ENCODE assay signal across 1 cellular context in genomic region chr6:33824461-33825154, GRCh38.
TF ChIP-seq lines count a peak whose summit lies in the region.

No MANE protein-coding gene starts in this region.

TF ChIP-seq in IMR-90, 13 proteins besides CTCF, POLR2A, EP300 and RAD21:
- TF ChIP-seq, protein P1, sequence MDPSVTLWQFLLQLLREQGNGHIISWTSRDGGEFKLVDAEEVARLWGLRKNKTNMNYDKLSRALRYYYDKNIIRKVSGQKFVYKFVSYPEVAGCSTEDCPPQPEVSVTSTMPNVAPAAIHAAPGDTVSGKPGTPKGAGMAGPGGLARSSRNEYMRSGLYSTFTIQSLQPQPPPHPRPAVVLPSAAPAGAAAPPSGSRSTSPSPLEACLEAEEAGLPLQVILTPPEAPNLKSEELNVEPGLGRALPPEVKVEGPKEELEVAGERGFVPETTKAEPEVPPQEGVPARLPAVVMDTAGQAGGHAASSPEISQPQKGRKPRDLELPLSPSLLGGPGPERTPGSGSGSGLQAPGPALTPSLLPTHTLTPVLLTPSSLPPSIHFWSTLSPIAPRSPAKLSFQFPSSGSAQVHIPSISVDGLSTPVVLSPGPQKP (IDR thresholded peaks at IDR 0.05; ENCODE audit: borderline replicate concordance, low read depth, low read length): no peak
- TF ChIP-seq RFX5 (IDR thresholded peaks at IDR 0.05; ENCODE audit: low read depth, low read length) (no peak), FOS (IDR thresholded peaks at IDR 0.05; ENCODE audit: low read depth, low read length) (no peak), NFE2L2 (IDR thresholded peaks at IDR 0.05; ENCODE audit: low read depth, low read length) (no peak), MAFK (IDR thresholded peaks at IDR 0.05; ENCODE audit: low read depth, low read length) (no peak), BHLHE40 (IDR thresholded peaks at IDR 0.05; ENCODE audit: low read depth, low read length) (no peak), RCOR1 (IDR thresholded peaks at IDR 0.05; ENCODE audit: insufficient replicate concordance, low read length) (no peak), CHD1 (IDR thresholded peaks at IDR 0.05; ENCODE audit: low read depth, low read length) (no peak), CEBPB (IDR thresholded peaks at IDR 0.05; ENCODE audit: low read depth, low read length) (no peak), MAZ (IDR thresholded peaks at IDR 0.05; ENCODE audit: borderline replicate concordance, low read depth, low read length) (no peak), SMC3 (IDR thresholded peaks at IDR 0.05; ENCODE audit: low read depth, low read length) (no peak), MXI1 (IDR thresholded peaks at IDR 0.05; ENCODE audit: borderline replicate concordance, low read depth, low read length) (no peak)
- TF ChIP-seq, protein P2, sequence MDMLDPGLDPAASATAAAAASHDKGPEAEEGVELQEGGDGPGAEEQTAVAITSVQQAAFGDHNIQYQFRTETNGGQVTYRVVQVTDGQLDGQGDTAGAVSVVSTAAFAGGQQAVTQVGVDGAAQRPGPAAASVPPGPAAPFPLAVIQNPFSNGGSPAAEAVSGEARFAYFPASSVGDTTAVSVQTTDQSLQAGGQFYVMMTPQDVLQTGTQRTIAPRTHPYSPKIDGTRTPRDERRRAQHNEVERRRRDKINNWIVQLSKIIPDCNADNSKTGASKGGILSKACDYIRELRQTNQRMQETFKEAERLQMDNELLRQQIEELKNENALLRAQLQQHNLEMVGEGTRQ (IDR thresholded peaks at IDR 0.05; ENCODE audit: low read depth, low read length): no peak
TF ChIP-seq in IMR-90: peak in this region for 0.
